In genomic region chr9:35619800-35620158, GRCh38 we compare ENCODE assay signal across 11 cellular contexts. TPM values are rescaled to one million over a fixed set of nuclear protein-coding genes. Genes with fewer than 3 reads are reported as not detected.
DNase-seq lines count a peak whose midpoint lies in the region; ATAC-seq and TF ChIP-seq lines count a peak whose summit lies in the region.
"Had no signal": no experiment of that assay in that cellular context is flagged by ENCODE, and none has a peak within 500 bp of the region (broad histone marks: within the 10 kb centered on the region; RNA-seq: fewer than 3 reads in every experiment).

No MANE protein-coding gene starts in this region.

- CTCF ChIA-PET in activated CD8-positive, alpha-beta T cell treated with anti-CD3 and anti-CD28 coated beads for 36 hours (lab: Charles Lee), result interaction anchor here (0.7 to 2.8 kb wide), 13 partner anchors 9 to 720 kb away, joined by 3 to 39 read pairs (median 5); partner anchors contain the start of genes ARHGEF39, CCDC107, RMRP and SIT1

- no peaks in the 10 kb centered on the region for H3K27me3 Mint-ChIP-seq in activated CD8-positive, alpha-beta T cell treated with anti-CD3 and anti-CD28 coated beads for 36 hours
- H3K27me3 Mint-ChIP-seq in GM23338 (ENCODE audit: insufficient read depth, low read depth, poor library complexity), result peaks cover 37% of the 10 kb centered on the region

- 69 to 85% methylated on average over 2 of the region's 2 CpGs for WGBS in thyroid gland, 2 donors

- H3K9me3 Mint-ChIP-seq in activated CD8-positive, alpha-beta T cell treated with anti-CD3 and anti-CD28 coated beads for 36 hours, result no peaks in the 10 kb centered on the region
- no peaks in the 10 kb centered on the region for H3K9me3 Mint-ChIP-seq in GM23338

- peak overlapping the region; percentile 86 for H3K4me3 Mint-ChIP-seq in activated CD8-positive, alpha-beta T cell treated with anti-CD3 and anti-CD28 coated beads for 36 hours
- H3K4me3 Mint-ChIP-seq in GM23338, result no peak overlapping the region

- peak; percentile 74 for DNase-seq in activated CD8-positive, alpha-beta T cell treated with anti-CD3 and anti-CD28 coated beads for 36 hours
- DNase-seq in posterior vena cava (ENCODE audit: low spot score) (no peak), thyroid gland (no peak), amniotic stem cell (lab: John Stamatoyannopoulos, UW) (no peak), GM23338 (ENCODE audit: low spot score) (no peak)
- DNase-seq: activated effector memory CD4-positive, alpha-beta T cell treated with anti-CD3 and anti-CD28 coated beads, Interleukin-2, amount 50 U/mL, for 16 hours; COR-L47 had no signal

- H3K9ac ChIP-seq in BLaER1, result peak overlapping the region; percentile 90

- H3K36me3 ChIP-seq in BLaER1, result peaks cover 14% of the 10 kb centered on the region
- H3K36me3 ChIP-seq in thyroid gland, result no peaks in the 10 kb centered on the region
- no peaks in the 10 kb centered on the region for H3K36me3 ChIP-seq in GM23338 (ENCODE audit: insufficient read depth)

- no peaks in the 10 kb centered on the region for H3K79me2 ChIP-seq in GM23338 (replicated peaks; ENCODE audit: insufficient read depth)

- TF ChIP-seq POLR2A in thyroid gland (IDR thresholded peaks at IDR 0.05), result no peak

- H3K4me1 ChIP-seq in BLaER1, result peaks cover 90% of the 10 kb centered on the region
- H3K4me1 ChIP-seq in thyroid gland, result peaks cover 21 to 26% of the 10 kb centered on the region in 2 donors
- H3K4me1 ChIP-seq in GM23338 (ENCODE audit: insufficient read depth), result peaks cover 14% of the 10 kb centered on the region

- H3K36me3 Mint-ChIP-seq in activated CD8-positive, alpha-beta T cell treated with anti-CD3 and anti-CD28 coated beads for 36 hours (ENCODE audit: low read depth), result no peaks in the 10 kb centered on the region
- no peaks in the 10 kb centered on the region for H3K36me3 Mint-ChIP-seq in GM23338 (ENCODE audit: low read depth)

- ATAC-seq in GM19324 (IDR thresholded peaks at IDR 0.05; ENCODE audit: low FRiP score, unreplicated experiment) (peak; percentile 48), HG03095 (IDR thresholded peaks at IDR 0.05; ENCODE audit: unreplicated experiment) (peak; percentile 44), GM23338 (no peak)
- ATAC-seq in activated CD8-positive, alpha-beta T cell treated with anti-CD3 and anti-CD28 coated beads for 36 hours, result peak; percentile 61

- peaks cover 53% of the 10 kb centered on the region for H3K4me1 Mint-ChIP-seq in activated CD8-positive, alpha-beta T cell treated with anti-CD3 and anti-CD28 coated beads for 36 hours (ENCODE audit: low read depth)
- H3K4me1 Mint-ChIP-seq in GM23338, result peaks cover 14% of the 10 kb centered on the region

- peaks cover 17% of the 10 kb centered on the region for H3F3A ChIP-seq in GM23338 (replicated peaks; ENCODE audit: low read depth)

- POLR2A ChIA-PET in activated CD8-positive, alpha-beta T cell treated with anti-CD3 and anti-CD28 coated beads for 36 hours (lab: Charles Lee), result interaction anchor here (0.8 to 2.8 kb wide), 15 partner anchors 9 to 112 kb away, joined by 3 to 13 read pairs (median 7); partner anchors contain the start of genes ARHGEF39, CREB3, TESK1 and TLN1

- H4K20me1 ChIP-seq in BLaER1, result peaks cover 20% of the 10 kb centered on the region; the same call in 1 of the 2 replicates
- no peaks in the 10 kb centered on the region for H4K20me1 ChIP-seq in GM23338 (replicated peaks; ENCODE audit: insufficient read depth)

- peak overlapping the region; percentile 98 for H3K27ac ChIP-seq in BLaER1
- H3K27ac ChIP-seq in thyroid gland, result no peak overlapping the region
- H3K27ac ChIP-seq in GM23338 (ENCODE audit: low read depth), result no peak overlapping the region

- H3K9me3 ChIP-seq in BLaER1 (no peaks in the 10 kb centered on the region), thyroid gland (no peaks in the 10 kb centered on the region)

- H3K27ac Mint-ChIP-seq in activated CD8-positive, alpha-beta T cell treated with anti-CD3 and anti-CD28 coated beads for 36 hours, result peak overlapping the region; percentile 96
- H3K27ac Mint-ChIP-seq in GM23338, result no peak overlapping the region

- intact Hi-C loops in activated CD8-positive, alpha-beta T cell treated with anti-CD3 and anti-CD28 coated beads for 36 hours (cut with micrococcal nuclease), result loop anchor here (2.0 kb wide), 1 partner anchor 29 kb away; no protein-coding TSS in a partner anchor
- intact Hi-C loops in posterior vena cava (cut with DNase I) (no loop called here), thyroid gland (cut with DNase I) (no loop called here)

- H3K4me2 ChIP-seq in BLaER1 (peak overlapping the region; percentile 100), GM23338 (no peak overlapping the region)

- peak overlapping the region; percentile 77 for H3K4me3 ChIP-seq in BLaER1
- H3K4me3 ChIP-seq in thyroid gland (replicated peaks in 1 of 3), result no peak overlapping the region
- H3K4me3 ChIP-seq in GM23338, result no peak overlapping the region

- no peak overlapping the region for H2AFZ ChIP-seq in GM23338

- H3K9me2 ChIP-seq in GM23338 (ENCODE audit: insufficient read depth), result no peaks in the 10 kb centered on the region

- no peaks in the 10 kb centered on the region for H3K27me3 ChIP-seq in BLaER1
- no peaks in the 10 kb centered on the region for H3K27me3 ChIP-seq in thyroid gland
- peaks cover 33% of the 10 kb centered on the region for H3K27me3 ChIP-seq in GM23338 (ENCODE audit: insufficient read depth)

- no peak for TF ChIP-seq CTCF in activated CD8-positive, alpha-beta T cell treated with anti-CD3 and anti-CD28 coated beads for 36 hours (IDR thresholded peaks at IDR 0.05)
- no peak for TF ChIP-seq CTCF in thyroid gland (IDR thresholded peaks at IDR 0.05)
- no peak for TF ChIP-seq CTCF in GM23338 (conservative IDR thresholded peaks at IDR 0.05; ENCODE audit: low read depth in 2 of 2)

TF ChIP-seq in GM23338, 12 proteins besides CTCF, POLR2A, EP300 and RAD21 (continues in another document):
- no peak for TF ChIP-seq ZNF114 (CRISPR knock-in tag; IDR thresholded peaks at IDR 0.05)
- no peak for TF ChIP-seq POLR2AphosphoS5 (IDR thresholded peaks at IDR 0.05; ENCODE audit: low read depth)
- TF ChIP-seq ETS1 (IDR thresholded peaks at IDR 0.05), result no peak

RNA-seq across cellular contexts. Expression of gene CD72, which starts 1.6 kb away (rescaled TPM):
- total RNA-seq in activated CD8-positive, alpha-beta T cell treated with anti-CD3 and anti-CD28 coated beads for 36 hours, result 10 to 100 TPM; 13.1 to 15.5 TPM
- total RNA-seq in posterior vena cava (1 to 10 TPM; 2.8 to 4.2 TPM), thyroid gland (1 to 10 TPM; 1.8 to 5.8 (median 3.1) TPM)
- total RNA-seq in GM23338 (2014; rRNA removed; shearing (Covaris generic)), result 2.7 and 4.8 TPM in 2 replicates
- polyA plus RNA-seq in GM23338 (2016; fragmentation: Nextera tagmentation; extraction: Ambion mirVana), result 4.6 and 4.7 TPM in 2 replicates
- polyA plus RNA-seq: neural cell had no signal

RNA-seq across cellular contexts. Expression of gene TESK1, which starts 14.7 kb away (rescaled TPM):
- 10 to 100 TPM; 26.1 to 26.9 TPM for total RNA-seq in activated CD8-positive, alpha-beta T cell treated with anti-CD3 and anti-CD28 coated beads for 36 hours
- 10 to 100 TPM; 50.8 to 61.1 TPM for total RNA-seq in posterior vena cava
- 10 to 100 TPM; 23.2 to 44.3 (median 37.6) TPM for total RNA-seq in thyroid gland
- total RNA-seq in GM23338 (2014; rRNA removed; shearing (Covaris generic)), result 8.2 and 10.7 TPM in 2 replicates
- polyA plus RNA-seq in GM23338 (2016; fragmentation: Nextera tagmentation; extraction: Ambion mirVana), result 6.8 and 7.3 TPM in 2 replicates

RNA-seq across cellular contexts. Expression of gene SIT1, which starts 31.0 kb away (rescaled TPM):
- total RNA-seq in activated CD8-positive, alpha-beta T cell treated with anti-CD3 and anti-CD28 coated beads for 36 hours, result 100 to 1,000 TPM in 1 of 2 experiments, 10 to 100 TPM in 1; 99.9 to 102 TPM
- total RNA-seq in posterior vena cava (under 1 TPM; 0.24 to 0.56 TPM), thyroid gland (1 to 10 TPM in 2 of 4 donors, under 1 TPM in 2; 0.63 to 3.8 (median 0.95) TPM)
- total RNA-seq in GM23338 (2014; rRNA removed; shearing (Covaris generic)), result 14.7 and 16.4 TPM in 2 replicates
- 13.2 TPM in 2 replicates for polyA plus RNA-seq in GM23338 (2016; fragmentation: Nextera tagmentation; extraction: Ambion mirVana)
- polyA plus RNA-seq: neural cell had no signal

RNA-seq across cellular contexts. Expression of gene RMRP, which starts 38.0 kb away (rescaled TPM):
- over 10,000 TPM; 13,164 to 13,311 TPM for total RNA-seq in activated CD8-positive, alpha-beta T cell treated with anti-CD3 and anti-CD28 coated beads for 36 hours
- total RNA-seq in posterior vena cava, result over 10,000 TPM; 18,238 to 21,166 TPM
- total RNA-seq in thyroid gland, result over 10,000 TPM in 1 of 4 donors, 1,000 to 10,000 TPM in 3; 3,539 to 11,174 (median 6,303) TPM
- total RNA-seq in GM23338 (2014; rRNA removed; shearing (Covaris generic)), result 8,626 and 33,360 TPM in 2 replicates
- 15.3 and 43.0 TPM in 2 replicates for polyA plus RNA-seq in GM23338 (2016; fragmentation: Nextera tagmentation; extraction: Ambion mirVana)
- polyA plus RNA-seq: neural cell had no signal

RNA-seq across cellular contexts. Expression of gene CCDC107, which starts 38.3 kb away (rescaled TPM):
- total RNA-seq in activated CD8-positive, alpha-beta T cell treated with anti-CD3 and anti-CD28 coated beads for 36 hours, result 10 to 100 TPM; 12.1 to 13.7 TPM
- 10 to 100 TPM; 54.6 to 60.3 TPM for total RNA-seq in posterior vena cava
- total RNA-seq in thyroid gland, result 10 to 100 TPM; 21.0 to 40.9 (median 27.9) TPM
- 2.4 and 6.9 TPM in 2 replicates for total RNA-seq in GM23338 (2014; rRNA removed; shearing (Covaris generic))
- 18.4 and 20.8 TPM in 2 replicates for polyA plus RNA-seq in GM23338 (2016; fragmentation: Nextera tagmentation; extraction: Ambion mirVana)
